22 cellular contexts compared by ENCODE assay signal in genomic region chr6:95785785-95786184, GRCh38.
DNase-seq lines count a peak whose midpoint lies in the region; ATAC-seq, FAIRE-seq and TF ChIP-seq lines count a peak whose summit lies in the region.
"Had no signal": no experiment of that assay in that cellular context is flagged by ENCODE, and none has a peak within 500 bp of the region (broad histone marks: within the 10 kb centered on the region; RNA-seq: fewer than 3 reads in every experiment).

No MANE protein-coding gene starts in this region.

- no peak for TF ChIP-seq EP300 in GM12878 (IDR thresholded peaks at IDR 0.05; ENCODE audit: borderline replicate concordance in 1 of 2, control insufficient read depth in 1 of 2, low read depth in 2 of 2, low read length in 2 of 2)

- 17% methylated on average over 2 of the region's 2 CpGs for WGBS in GM12878 (ENCODE audit: insufficient coverage, insufficient replicate concordance, low lambda C conversion rate, missing lambda C conversion rate)

- TF ChIP-seq CTCF in GM12865 (IDR thresholded peaks at IDR 0.05; ENCODE audit: insufficient read depth, low read depth, low read length, missing control alignments): no peak
- no peak for TF ChIP-seq CTCF in KMS-11 (conservative IDR thresholded peaks at IDR 0.05; ENCODE audit: low read depth, low read length)
- no peak for TF ChIP-seq CTCF in GM12878 (IDR thresholded peaks at IDR 0.05 in 2 of 3, conservative IDR thresholded peaks at IDR 0.05 in 1 of 3; ENCODE audit: control insufficient read depth in 2 of 3, extremely low read depth in 1 of 3, insufficient read depth in 1 of 3, low read depth in 3 of 3, low read length in 3 of 3)
- no peak for TF ChIP-seq CTCF in RWPE1 (conservative IDR thresholded peaks at IDR 0.05; ENCODE audit: low read depth)

- CTCF ChIA-PET in GM12878 (lab: Yijun Ruan, JAX): no interaction called here
- CTCF ChIA-PET in RWPE1 (lab: Yijun Ruan, JAX): no interaction called here

- no TSS peak for BruUV-seq in GM12878 (replicated peaks; lab: Mats Ljungman, UMichigan)

- peak overlapping the region; percentile 93 for H3K27ac ChIP-seq in KMS-11
- H3K27ac ChIP-seq in GM12878 (ENCODE audit: control insufficient read depth, insufficient read depth): no peak overlapping the region
- H3K27ac ChIP-seq in RWPE1: no peak overlapping the region
- H3K27ac ChIP-seq: GM23248 had no signal

- no peak for TF ChIP-seq RAD21 in GM12878 (IDR thresholded peaks at IDR 0.05; ENCODE audit: insufficient read depth, low read depth, low read length)

- RAD21 ChIA-PET in GM12878 (lab: Charles Lee; ENCODE audit: unreplicated experiment): interaction anchor here (1.1 to 1.4 kb wide), 2 partner anchors 20 to 33 kb away, joined by 3 read pairs; no protein-coding TSS in a partner anchor

- no peak for TF ChIP-seq POLR2A in GM12878 (IDR thresholded peaks at IDR 0.05; ENCODE audit: low read depth, low read length)

- no peak overlapping the region for H3K4me3 ChIP-seq in GM12865 (ENCODE audit: low read depth, low read length)
- H3K4me3 ChIP-seq in KMS-11 (IDR thresholded peaks at IDR 0.05; ENCODE audit: insufficient read depth, low read depth, low read length): no peak overlapping the region
- no peak overlapping the region for H3K4me3 ChIP-seq in GM12878
- H3K4me3 ChIP-seq: GM23248, HAP-1 had no signal

- H3K4me1 ChIP-seq in KMS-11 (ENCODE audit: low read depth, poor library complexity, severe bottlenecking): peaks cover 56% of the 10 kb centered on the region
- H3K4me1 ChIP-seq in GM12878 (ENCODE audit: control insufficient read depth, insufficient read depth, low read length): no peaks in the 10 kb centered on the region
- H3K4me1 ChIP-seq: HAP-1 had no signal

- H3K27me3 ChIP-seq in KMS-11 (ENCODE audit: insufficient read depth, low read depth): no peaks in the 10 kb centered on the region
- no peaks in the 10 kb centered on the region for H3K27me3 ChIP-seq in GM12878 (replicated peaks in 1 of 2; ENCODE audit: control insufficient read depth in 2 of 2, insufficient read depth in 2 of 2, low read length in 1 of 2)

- peak overlapping the region; percentile 86 for H3K4me2 ChIP-seq in KMS-11
- H3K4me2 ChIP-seq in GM12878 (ENCODE audit: control insufficient read depth, insufficient read depth): no peak overlapping the region

- intact Hi-C loops in GM12878 (cut with micrococcal nuclease; ENCODE audit: unreplicated experiment): no loop called here

- DNase-seq in GM12865 (ENCODE audit: low read depth) (peak; percentile 28), GM12878 (ENCODE audit: low read depth, low spot score) (no peak), RWPE1 (ENCODE audit: low spot score) (no peak)
- no peak for DNase-seq in stimulated activated CD4-positive, alpha-beta T cell treated with anti-CD3 and anti-CD28 coated beads, Interleukin-2, amount 100 ng/mL, for 24 hours
- DNase-seq: Calu3; CD4-positive, alpha-beta T cell; DMS53; GM23248; MV-4-11; NCI-H1417; NCI-H187 treated with DMSO at 0.1 percent for 48 hours; NCI-H2227 treated with DMSO at 0.1 percent for 48 hours; NCI-H510A treated with DMSO at 0.1 percent for 48 hours; NCI-H774; PC-3; RPMI8226 had no signal

- no peaks in the 10 kb centered on the region for H4K20me1 ChIP-seq in KMS-11 (ENCODE audit: insufficient read depth)
- H4K20me1 ChIP-seq in GM12878 (ENCODE audit: control insufficient read depth, insufficient read depth): no peaks in the 10 kb centered on the region

- ATAC-seq in HG02678 (IDR thresholded peaks at IDR 0.05; ENCODE audit: unreplicated experiment) (peak; percentile 73), GM12878 (peak; percentile 72), GM19455 (IDR thresholded peaks at IDR 0.05; ENCODE audit: unreplicated experiment) (no peak)
- ATAC-seq: PC-3 had no signal

- SMC1A ChIA-PET in GM12878 (lab: Charles Lee; ENCODE audit: uncharacterized antibody, unreplicated experiment): interaction anchor here (1.0 kb wide), 1 partner anchor 19 kb away, joined by 3 read pairs; no protein-coding TSS in a partner anchor

- no peaks in the 10 kb centered on the region for H3K79me2 ChIP-seq in KMS-11 (ENCODE audit: insufficient read depth, low read depth)
- H3K79me2 ChIP-seq in GM12878 (ENCODE audit: control insufficient read depth, insufficient read depth, low read length): no peaks in the 10 kb centered on the region

- H3K9ac ChIP-seq in KMS-11 (peak overlapping the region; percentile 49), GM12878 (ENCODE audit: control insufficient read depth, insufficient read depth, low read length) (no peak overlapping the region)
- H3K9ac ChIP-seq: GM23248 had no signal

- no peaks in the 10 kb centered on the region for H3K9me3 ChIP-seq in GM12878 (replicated peaks; ENCODE audit: control insufficient read depth, insufficient read depth, low read length)
- H3K9me3 ChIP-seq: HAP-1 had no signal

- POLR2A ChIA-PET in GM12878 (lab: Charles Lee): interaction anchor here (0.7 to 1.4 kb wide), 2 partner anchors 19 to 47 kb away, joined by 4 read pairs; no protein-coding TSS in a partner anchor
- POLR2A ChIA-PET in RWPE1 (lab: Yijun Ruan, JAX; ENCODE audit: low non-redundant PET): no interaction called here

- H2AFZ ChIP-seq in KMS-11 (ENCODE audit: low read depth) (0 out of 2 replicates have a peak overlapping the region, but pooled peaks have one; percentile 21), GM12878 (ENCODE audit: control insufficient read depth, low read depth, low read length) (no peak overlapping the region)
- H2AFZ ChIP-seq: GM23248 had no signal

- H3K36me3 ChIP-seq in KMS-11 (ENCODE audit: insufficient read depth): no peaks in the 10 kb centered on the region
- no peaks in the 10 kb centered on the region for H3K36me3 ChIP-seq in GM12878 (ENCODE audit: control insufficient read depth in 2 of 2, insufficient read depth in 2 of 2, low read length in 1 of 2)
- H3K36me3 ChIP-seq: HAP-1 had no signal

- no peak for FAIRE-seq in GM12878 (lab: Jason Lieb, UNC)
- FAIRE-seq: A204.1, HTR-8/SVneo had no signal

- in situ Hi-C loops in GM12878 (cut with MboI): no loop called here

TF ChIP-seq in GM12878, 131 proteins besides CTCF, POLR2A, EP300 and RAD21:
- no peak for TF ChIP-seq ZBTB40 (IDR thresholded peaks at IDR 0.05; ENCODE audit: borderline replicate concordance)
- peak; percentile 23; the same call in 1 of the 2 replicates for TF ChIP-seq ZNF384 (IDR thresholded peaks at IDR 0.05; ENCODE audit: borderline replicate concordance, low read depth, low read length)
TF ChIP-seq in GM12878: peak in this region for 1.
